In the genomic region with DNA sequence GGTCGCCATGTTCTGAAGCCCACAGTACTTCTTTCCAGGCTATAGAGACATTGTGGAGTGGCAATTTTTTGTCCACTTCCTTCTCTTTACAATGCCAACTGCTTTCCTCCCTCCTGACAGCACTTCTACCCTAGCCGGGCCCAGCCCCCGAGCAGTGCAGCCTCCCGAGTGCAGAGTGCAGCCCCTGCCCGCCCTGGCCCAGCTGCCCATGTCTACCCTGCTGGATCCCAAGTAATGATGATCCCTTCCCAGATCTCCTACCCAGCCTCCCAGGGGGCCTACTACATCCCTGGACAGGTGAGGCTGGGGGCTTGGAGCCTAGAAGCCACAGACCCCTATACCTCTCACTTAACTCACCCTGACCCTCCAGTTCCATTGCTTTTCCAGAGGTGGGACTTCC, we compare ENCODE assay signal across 10 cellular contexts. TPM values are rescaled to one million over a fixed set of nuclear protein-coding genes. Genes with fewer than 3 reads are reported as not detected.
A peak's percentile ranks its signal among the peaks of the same experiment; 100 is the strongest.
DNase-seq lines count a peak whose midpoint lies in the region; ATAC-seq and TF ChIP-seq lines count a peak whose summit lies in the region.
"Had no signal": no experiment of that assay in that cellular context is flagged by ENCODE, and none has a peak within 500 bp of the region (broad histone marks: within the 10 kb centered on the region; RNA-seq: fewer than 3 reads in every experiment).

No MANE protein-coding gene starts in this region.

- intact Hi-C loops in CD8-positive, alpha-beta T cell (cut with DNase I, micrococcal nuclease) = no loop called here
- intact Hi-C loops in OCI-LY7 (cut with micrococcal nuclease; ENCODE audit: unreplicated experiment) = no loop called here

- H3K9me3 ChIP-seq in CD8-positive, alpha-beta T cell (ENCODE audit: low read length) = no peaks in the 10 kb centered on the region
- no peaks in the 10 kb centered on the region for H3K9me3 ChIP-seq in OCI-LY7 (ENCODE audit: low read length)
- H3K9me3 ChIP-seq in duodenal mucosa (ENCODE audit: control insufficient read depth in 1 of 2, low read length in 2 of 2) = no peaks in the 10 kb centered on the region
- no peaks in the 10 kb centered on the region for H3K9me3 ChIP-seq in osteoblast (ENCODE audit: low read depth, low read length)

- H3K27me3 Mint-ChIP-seq in CD8-positive, alpha-beta T cell (ENCODE audit: low read depth) = no peaks in the 10 kb centered on the region

- no peak for DNase-seq in CD8-positive, alpha-beta T cell
- DNase-seq in OCI-LY7 (ENCODE audit: low spot score) (no peak), osteoblast (ENCODE audit: insufficient read length, low spot score, missing footprints) (peak; percentile 61), GM10248 (ENCODE audit: extremely low spot score) (no peak), OCI-M1 (lab: John Stamatoyannopoulos, UW) (no peak)
- DNase-seq: NCI-H1105 treated with DMSO at 0.1 percent for 48 hours had no signal

- peaks cover 51% of the 10 kb centered on the region for H3K79me2 ChIP-seq in OCI-LY7 (ENCODE audit: insufficient read depth, low read depth, low read length)
- H3K79me2 ChIP-seq in osteoblast (ENCODE audit: insufficient read depth, low read length) = peaks cover 69% of the 10 kb centered on the region

- H3K9ac ChIP-seq in duodenal mucosa (ENCODE audit: low read depth in 1 of 2, low read length in 2 of 2) = peak overlapping the region; percentile 9 to 99
- H3K9ac ChIP-seq: parathyroid adenoma had no signal

- ATAC-seq in CD8-positive, alpha-beta T cell = no peak
- ATAC-seq in HG03439 (IDR thresholded peaks at IDR 0.05; ENCODE audit: unreplicated experiment) = no peak
- no peak for ATAC-seq in GM21390 (IDR thresholded peaks at IDR 0.05; ENCODE audit: unreplicated experiment)

- TF ChIP-seq CTCF in CD8-positive, alpha-beta T cell (IDR thresholded peaks at IDR 0.05) = no peak
- TF ChIP-seq CTCF in OCI-LY7 (conservative IDR thresholded peaks at IDR 0.05; ENCODE audit: low read length) (no peak), osteoblast (IDR thresholded peaks at IDR 0.05; ENCODE audit: extremely low read depth, low read depth, low read length) (no peak), GM10248 (IDR thresholded peaks at IDR 0.05; ENCODE audit: control extremely low read depth, extremely low read depth, low read depth, missing control alignments) (no peak)

- no peaks in the 10 kb centered on the region for H3K27me3 ChIP-seq in CD8-positive, alpha-beta T cell (ENCODE audit: insufficient read depth, low read length)
- no peaks in the 10 kb centered on the region for H3K27me3 ChIP-seq in duodenal mucosa (ENCODE audit: control insufficient read depth in 1 of 2, insufficient read depth in 2 of 2, low read length in 2 of 2)
- H3K27me3 ChIP-seq in osteoblast (ENCODE audit: insufficient read depth, low read length) = no peaks in the 10 kb centered on the region

- H4K20me1 ChIP-seq in OCI-LY7 (ENCODE audit: insufficient read depth, low read length) (peaks cover 37% of the 10 kb centered on the region), osteoblast (ENCODE audit: insufficient read depth, low read length) (peaks cover 66% of the 10 kb centered on the region)

- peaks cover 49% of the 10 kb centered on the region for H3K36me3 Mint-ChIP-seq in CD8-positive, alpha-beta T cell

- H3K27ac ChIP-seq in CD8-positive, alpha-beta T cell (ENCODE audit: low read depth, low read length) = no peak overlapping the region
- H3K27ac ChIP-seq in OCI-LY7 (ENCODE audit: low read depth, low read length, poor library complexity, severe bottlenecking) = no peak overlapping the region
- no peak overlapping the region for H3K27ac ChIP-seq in duodenal mucosa (ENCODE audit: low read depth, low read length)
- H3K27ac ChIP-seq in osteoblast (ENCODE audit: low read depth, low read length) = no peak overlapping the region

- no peaks in the 10 kb centered on the region for H3K9me2 ChIP-seq in OCI-LY7 (ENCODE audit: insufficient read depth, low read length)

- H3K9me3 Mint-ChIP-seq in CD8-positive, alpha-beta T cell = no peaks in the 10 kb centered on the region

- H3K4me1 Mint-ChIP-seq in CD8-positive, alpha-beta T cell (ENCODE audit: low read depth) = peaks cover 35% of the 10 kb centered on the region

- H3K27ac Mint-ChIP-seq in CD8-positive, alpha-beta T cell = peak overlapping the region; percentile 46

- no TSS peak for BruUV-seq in OCI-LY7 (replicated peaks; lab: Mats Ljungman, UMichigan)

- H3K36me3 ChIP-seq in CD8-positive, alpha-beta T cell (ENCODE audit: insufficient read depth, low read length) = peaks cover 34% of the 10 kb centered on the region
- H3K36me3 ChIP-seq in OCI-LY7 (ENCODE audit: insufficient read depth, low read length) = peaks cover 75% of the 10 kb centered on the region
- H3K36me3 ChIP-seq in duodenal mucosa (ENCODE audit: control insufficient read depth in 1 of 2, insufficient read depth in 2 of 2, low read length in 2 of 2) = peaks cover 22 to 47% of the 10 kb centered on the region in 2 donors
- H3K36me3 ChIP-seq in osteoblast (ENCODE audit: insufficient read depth, low read length) = peaks cover 49% of the 10 kb centered on the region

- H3K4me2 ChIP-seq in OCI-LY7 (ENCODE audit: low read length) = peak overlapping the region; percentile 100
- H3K4me2 ChIP-seq in osteoblast (ENCODE audit: insufficient read depth, low read length) = peak overlapping the region; percentile 98

- no peak overlapping the region for H2AFZ ChIP-seq in OCI-LY7 (ENCODE audit: low read length)
- no peak overlapping the region for H2AFZ ChIP-seq in osteoblast (ENCODE audit: low read length)
- H2AFZ ChIP-seq: parathyroid adenoma had no signal

- peak overlapping the region; percentile 5 for H3K4me3 Mint-ChIP-seq in CD8-positive, alpha-beta T cell

- H3K4me1 ChIP-seq in CD8-positive, alpha-beta T cell (ENCODE audit: insufficient read depth, low read length) = peaks cover 23% of the 10 kb centered on the region
- H3K4me1 ChIP-seq in OCI-LY7 (ENCODE audit: insufficient read depth, low read length, poor library complexity, severe bottlenecking) = peaks cover 25% of the 10 kb centered on the region
- H3K4me1 ChIP-seq in duodenal mucosa (ENCODE audit: control insufficient read depth in 1 of 2, insufficient read depth in 2 of 2, low read length in 2 of 2) = peaks cover 38 to 42% of the 10 kb centered on the region in 2 donors
- peaks cover 41% of the 10 kb centered on the region for H3K4me1 ChIP-seq in osteoblast (ENCODE audit: insufficient read depth, low read length)

- POLR2A ChIA-PET in CD8-positive, alpha-beta T cell (lab: Charles Lee) = no interaction called here
- POLR2A ChIA-PET in OCI-LY7 (lab: Charles Lee) = no interaction called here
- POLR2A ChIA-PET in GM10248 (lab: Yijun Ruan, JAX) = no interaction called here

- CTCF ChIA-PET in CD8-positive, alpha-beta T cell (lab: Charles Lee) = interaction anchor here (1.5 kb wide), 1 partner anchor 11 kb away, joined by 6 read pairs; no protein-coding TSS in a partner anchor
- CTCF ChIA-PET in OCI-LY7 (lab: Charles Lee; ENCODE audit: unreplicated experiment) (no interaction called here), GM10248 (lab: Yijun Ruan, JAX) (interaction anchor here (1.3 kb wide), 1 partner anchor 15 kb away, joined by 3 read pairs; no protein-coding TSS in a partner anchor)

- no peak overlapping the region for H3K4me3 ChIP-seq in CD8-positive, alpha-beta T cell (ENCODE audit: low read depth, low read length)
- H3K4me3 ChIP-seq in OCI-LY7 (ENCODE audit: low read depth, low read length, poor library complexity, severe bottlenecking) (peak overlapping the region; percentile 97), duodenal mucosa (ENCODE audit: low read depth in 1 of 2, low read length in 2 of 2) (peak overlapping the region; percentile 77 to 93), osteoblast (ENCODE audit: insufficient read depth, low read length) (peak overlapping the region; percentile 97)

RNA-seq across cellular contexts. Expression of a gene that starts 2.8 kb away (rescaled TPM):
- 100 to 1,000 TPM; 220 to 235 TPM for total RNA-seq in CD8-positive, alpha-beta T cell
- 245 and 293 TPM in 2 replicates for total RNA-seq in OCI-LY7 (2014; rRNA removed; shearing (Covaris generic))
- total RNA-seq in OCI-LY7 (2022) (350 and 412 TPM in 2 replicates), osteoblast (215 and 245 TPM in 2 replicates)

RNA-seq across cellular contexts. Expression of a gene that starts 18.2 kb away (rescaled TPM):
- 100 to 1,000 TPM; 168 to 174 TPM for total RNA-seq in CD8-positive, alpha-beta T cell
- 158 and 205 TPM in 2 replicates for total RNA-seq in OCI-LY7 (2014; rRNA removed; shearing (Covaris generic))
- total RNA-seq in OCI-LY7 (2022) (182 and 219 TPM in 2 replicates), osteoblast (259 and 301 TPM in 2 replicates)

RNA-seq across cellular contexts. Expression of a gene that starts 20.2 kb away (rescaled TPM):
- 10 to 100 TPM in 1 of 2 experiments, 1 to 10 TPM in 1; 9.8 to 11.1 TPM for total RNA-seq in CD8-positive, alpha-beta T cell
- total RNA-seq in OCI-LY7 (2014; rRNA removed; shearing (Covaris generic)) = 3.8 and 5.2 TPM in 2 replicates
- total RNA-seq in OCI-LY7 (2022) (3.7 and 4.2 TPM in 2 replicates), osteoblast (9.8 and 10.6 TPM in 2 replicates)

RNA-seq across cellular contexts. Expression of a gene that starts 41.4 kb away (rescaled TPM):
- not detected for total RNA-seq in CD8-positive, alpha-beta T cell
- not detected in 2 replicates for total RNA-seq in OCI-LY7 (2014; rRNA removed; shearing (Covaris generic))
- total RNA-seq in OCI-LY7 (2022) (not detected in 2 replicates), osteoblast (not detected in 2 replicates)

RNA-seq across cellular contexts. Expression of a gene that starts 44.2 kb away (rescaled TPM):
- total RNA-seq in CD8-positive, alpha-beta T cell = 1 to 10 TPM; 2.7 to 3.9 TPM
- 4.2 and 8.5 TPM in 2 replicates for total RNA-seq in OCI-LY7 (2014; rRNA removed; shearing (Covaris generic))
- 14.2 and 15.0 TPM in 2 replicates for total RNA-seq in OCI-LY7 (2022)
- 3.2 and 4.3 TPM in 2 replicates for total RNA-seq in osteoblast
